6 cellular contexts compared by ENCODE assay signal in the genomic region with DNA sequence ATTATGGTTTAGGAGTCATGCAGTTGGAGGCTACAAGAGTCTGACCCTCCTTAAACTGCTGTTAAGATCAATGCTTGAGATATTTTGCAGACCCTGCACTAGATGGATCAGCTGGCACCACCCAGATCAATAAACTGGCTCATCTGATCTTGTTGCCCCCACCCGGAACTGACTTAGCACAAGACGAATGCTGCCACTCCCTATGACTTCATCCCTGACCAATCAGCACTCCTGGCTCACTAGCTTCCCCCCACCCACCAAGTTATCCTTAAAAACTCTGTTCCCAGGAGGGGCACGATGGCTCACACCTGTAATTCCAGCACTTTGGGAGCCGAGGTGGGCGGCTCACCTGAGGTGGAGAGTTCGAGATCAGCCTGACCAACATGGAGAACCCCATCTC.
"Had no signal": no experiment of that assay in that cellular context is flagged by ENCODE, and none has a peak within 500 bp of the region (broad histone marks: within the 10 kb centered on the region; RNA-seq: fewer than 3 reads in every experiment).

No MANE protein-coding gene starts in this region.

- H3K27ac ChIP-seq: HL-60 had no signal

- DNase-seq: IMR-90, KBM-7, KG1 had no signal

- ATAC-seq: HepG2 had no signal

- FAIRE-seq: HepG2, HTR-8/SVneo had no signal
